ENCODE assay signal across 8 cellular contexts in the genomic region with DNA sequence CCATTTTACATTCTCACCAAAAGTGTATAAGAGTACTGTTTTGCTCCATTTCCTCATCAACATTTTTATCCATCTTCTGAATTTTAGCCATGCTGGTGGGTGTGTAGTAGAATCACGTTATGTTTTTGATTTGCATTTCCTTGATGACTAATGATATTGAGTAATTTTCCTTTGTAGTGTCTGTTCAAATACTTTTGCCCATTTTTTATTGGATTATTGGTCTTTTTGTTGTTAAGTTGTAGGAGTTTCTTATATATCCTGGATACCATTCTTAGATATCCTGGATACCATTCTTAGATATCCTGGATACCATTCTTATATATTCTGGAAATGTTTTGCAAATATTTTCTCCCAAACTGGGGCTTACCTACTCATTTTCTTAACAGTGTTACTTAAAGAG.
"Had no signal": no experiment of that assay in that cellular context is flagged by ENCODE, and none has a peak within 500 bp of the region (broad histone marks: within the 10 kb centered on the region; RNA-seq: fewer than 3 reads in every experiment).

No MANE protein-coding gene starts in this region.

- H3K4me1 ChIP-seq: HAP-1 had no signal

- FAIRE-seq: HepG2 had no signal

- H3K9ac ChIP-seq: GM23248 had no signal

- H2AFZ ChIP-seq: GM23248 had no signal

- H3K9me3 ChIP-seq: HAP-1 had no signal

- H3K27ac ChIP-seq: GM23248 had no signal

- H3K4me3 ChIP-seq: GM23248, HAP-1 had no signal

- DNase-seq: GM23248, GOT3, H7, HFFc6, KG1 had no signal

- ATAC-seq: HCT116, HepG2 had no signal

- H3K36me3 ChIP-seq: HAP-1 had no signal
